In the genomic region with DNA sequence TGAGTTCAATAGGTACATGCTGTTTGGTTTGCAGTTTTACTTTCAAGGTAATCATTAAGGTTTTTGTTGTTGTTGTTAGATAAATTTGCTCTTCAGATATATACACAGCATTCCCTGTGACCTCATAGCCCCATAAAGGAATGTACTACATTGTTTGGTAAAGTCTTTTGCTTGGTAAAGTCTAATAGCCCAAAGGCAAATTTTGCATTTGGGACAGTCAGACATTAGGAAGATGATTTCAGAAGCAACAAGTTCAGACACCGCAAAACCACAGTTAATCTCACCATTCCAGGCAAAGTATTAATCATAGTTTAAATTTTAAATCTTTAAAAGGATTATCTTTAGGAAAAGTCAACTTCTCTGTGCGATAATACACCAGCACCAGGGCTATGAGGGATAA, we compare ENCODE assay signal across 20 cellular contexts. TPM values are rescaled to one million over a fixed set of nuclear protein-coding genes. Genes with fewer than 3 reads are reported as not detected.
DNase-seq lines count a peak whose midpoint lies in the region; ATAC-seq and TF ChIP-seq lines count a peak whose summit lies in the region.
"Had no signal": no experiment of that assay in that cellular context is flagged by ENCODE, and none has a peak within 500 bp of the region (broad histone marks: within the 10 kb centered on the region; RNA-seq: fewer than 3 reads in every experiment).

No MANE protein-coding gene starts in this region.

- H3K4me2 ChIP-seq in smooth muscle cell: no peak overlapping the region
- H3K4me2 ChIP-seq: A549; BLaER1 treated with 17β-estradiol and CSF1 and Interleukin-3, amounts not matched to agents 10 nM and 100 nM had no signal

- H3K36me3 ChIP-seq in smooth muscle cell (ENCODE audit: low read depth): no peaks in the 10 kb centered on the region
- H3K36me3 ChIP-seq: BLaER1 treated with 17β-estradiol and CSF1 and Interleukin-3, amounts not matched to agents 10 nM and 100 nM had no signal

- H3K9me3 ChIP-seq in smooth muscle cell (replicated peaks; ENCODE audit: low read depth): no peaks in the 10 kb centered on the region
- H3K9me3 ChIP-seq in right cardiac atrium (ENCODE audit: control insufficient read depth, low read length): no peaks in the 10 kb centered on the region
- H3K9me3 ChIP-seq: A549; BLaER1 treated with 17β-estradiol and CSF1 and Interleukin-3, amounts not matched to agents 10 nM and 100 nM; Caco-2 had no signal

- 44% methylated on average over 2 of the region's 2 CpGs for WGBS in smooth muscle cell (ENCODE audit: low lambda C conversion rate)
- WGBS in right cardiac atrium: no CpG with 5 or more reads among the region's 2 CpGs

- TF ChIP-seq CTCF in RWPE1 (conservative IDR thresholded peaks at IDR 0.05; ENCODE audit: low read depth) (no peak), epithelial cell of esophagus (IDR thresholded peaks at IDR 0.05; ENCODE audit: insufficient read depth, low read depth, low read length, missing control alignments) (no peak), smooth muscle cell (IDR thresholded peaks at IDR 0.05; ENCODE audit: borderline replicate concordance, insufficient read depth, poor library complexity, severe bottlenecking) (no peak)

- no peak overlapping the region for H3K4me3 ChIP-seq in epithelial cell of esophagus (ENCODE audit: low read length)
- H3K4me3 ChIP-seq in smooth muscle cell: no peak overlapping the region
- no peak overlapping the region for H3K4me3 ChIP-seq in right cardiac atrium (ENCODE audit: low read length)
- H3K4me3 ChIP-seq: A549; BLaER1 treated with 17β-estradiol and CSF1 and Interleukin-3, amounts not matched to agents 10 nM and 100 nM had no signal

- ATAC-seq in right cardiac atrium (no peak), HG03469 (IDR thresholded peaks at IDR 0.05; ENCODE audit: unreplicated experiment) (no peak)
- ATAC-seq: A549; CD8-positive, alpha-beta T cell had no signal

- no peaks in the 10 kb centered on the region for H3K27me3 ChIP-seq in smooth muscle cell (ENCODE audit: low read depth)
- no peaks in the 10 kb centered on the region for H3K27me3 ChIP-seq in right cardiac atrium (ENCODE audit: control insufficient read depth, insufficient read depth)
- H3K27me3 ChIP-seq: BLaER1 treated with 17β-estradiol and CSF1 and Interleukin-3, amounts not matched to agents 10 nM and 100 nM had no signal

- CTCF ChIA-PET in RWPE1 (lab: Yijun Ruan, JAX): interaction anchor here (0.7 kb wide), 1 partner anchor 34 kb away, joined by 3 read pairs; no protein-coding TSS in a partner anchor

- H3K4me1 ChIP-seq in smooth muscle cell (ENCODE audit: low read depth): no peaks in the 10 kb centered on the region
- no peaks in the 10 kb centered on the region for H3K4me1 ChIP-seq in right cardiac atrium (ENCODE audit: control insufficient read depth, insufficient read depth, low read length)
- H3K4me1 ChIP-seq: A549; BLaER1 treated with 17β-estradiol and CSF1 and Interleukin-3, amounts not matched to agents 10 nM and 100 nM; Caco-2 had no signal

- no peak overlapping the region for H2AFZ ChIP-seq in smooth muscle cell (ENCODE audit: low read depth)

- H3K27ac ChIP-seq in RWPE1: no peak overlapping the region
- H3K27ac ChIP-seq in smooth muscle cell (ENCODE audit: low read depth): peak overlapping the region; percentile 36
- no peak overlapping the region for H3K27ac ChIP-seq in right cardiac atrium (ENCODE audit: low read length)
- H3K27ac ChIP-seq: 22Rv1; A549; BLaER1 treated with 17β-estradiol and CSF1 and Interleukin-3, amounts not matched to agents 10 nM and 100 nM; C4-2B had no signal

- H3F3A ChIP-seq in smooth muscle cell (ENCODE audit: low read depth): no peaks in the 10 kb centered on the region

- POLR2A ChIA-PET in RWPE1 (lab: Yijun Ruan, JAX; ENCODE audit: low non-redundant PET): no interaction called here

- no peak overlapping the region for H3K9ac ChIP-seq in smooth muscle cell (ENCODE audit: low read depth)
- H3K9ac ChIP-seq: BLaER1 treated with 17β-estradiol and CSF1 and Interleukin-3, amounts not matched to agents 10 nM and 100 nM had no signal

- intact Hi-C loops in right cardiac atrium (cut with DNase I): no loop called here

- no peaks in the 10 kb centered on the region for H4K20me1 ChIP-seq in smooth muscle cell (ENCODE audit: low read depth)
- H4K20me1 ChIP-seq: BLaER1 treated with 17β-estradiol and CSF1 and Interleukin-3, amounts not matched to agents 10 nM and 100 nM had no signal

- peak; percentile 11 for DNase-seq in RWPE1 (ENCODE audit: low spot score)
- peak; percentile 82 for DNase-seq in epithelial cell of esophagus (ENCODE audit: low read depth)
- DNase-seq in foreskin melanocyte: peak; percentile 22
- no peak for DNase-seq in smooth muscle cell (lab: John Stamatoyannopoulos, UW; ENCODE audit: unreplicated experiment)
- DNase-seq in right cardiac atrium: no peak
- no peak for DNase-seq in NCI-H446 (lab: John Stamatoyannopoulos, UW)
- DNase-seq: AML-193; Caco-2; Calu3; CD4-positive, alpha-beta T cell; CD8-positive, alpha-beta T cell; DMS79 treated with DMSO at 0.1 percent for 48 hours; GF-D8 had no signal

- no peaks in the 10 kb centered on the region for H3K79me2 ChIP-seq in smooth muscle cell (ENCODE audit: low read depth)

RNA-seq across cellular contexts. Expression of gene PYHIN1, which starts 32.6 kb away (rescaled TPM):
- total RNA-seq in smooth muscle cell: 0.22 TPM in 1 of 2 replicates, not detected in the other
- not detected in 2 replicates for polyA plus RNA-seq in smooth muscle cell
- total RNA-seq in right cardiac atrium: under 1 TPM in 3 of 4 donors, not detected in 1; 0.56 to 0.66 (median 0.62) TPM
- polyA plus RNA-seq in right cardiac atrium: 0.20 TPM
- total RNA-seq: A172, Caco-2, Calu3 had no signal
- polyA plus RNA-seq: A549, BJ had no signal

Comparison
In these comparisons a context has a peak if more than half of its experiments do, and no peak if none do; other contexts are left out.
1. DNase-seq: peak in RWPE1 (single experiment), epithelial cell of esophagus (single experiment) and foreskin melanocyte (single experiment); none in smooth muscle cell (single experiment), right cardiac atrium (0 of 3) and NCI-H446 (0 of 2).